1 cellular context compared by ENCODE assay signal in the genomic region with DNA sequence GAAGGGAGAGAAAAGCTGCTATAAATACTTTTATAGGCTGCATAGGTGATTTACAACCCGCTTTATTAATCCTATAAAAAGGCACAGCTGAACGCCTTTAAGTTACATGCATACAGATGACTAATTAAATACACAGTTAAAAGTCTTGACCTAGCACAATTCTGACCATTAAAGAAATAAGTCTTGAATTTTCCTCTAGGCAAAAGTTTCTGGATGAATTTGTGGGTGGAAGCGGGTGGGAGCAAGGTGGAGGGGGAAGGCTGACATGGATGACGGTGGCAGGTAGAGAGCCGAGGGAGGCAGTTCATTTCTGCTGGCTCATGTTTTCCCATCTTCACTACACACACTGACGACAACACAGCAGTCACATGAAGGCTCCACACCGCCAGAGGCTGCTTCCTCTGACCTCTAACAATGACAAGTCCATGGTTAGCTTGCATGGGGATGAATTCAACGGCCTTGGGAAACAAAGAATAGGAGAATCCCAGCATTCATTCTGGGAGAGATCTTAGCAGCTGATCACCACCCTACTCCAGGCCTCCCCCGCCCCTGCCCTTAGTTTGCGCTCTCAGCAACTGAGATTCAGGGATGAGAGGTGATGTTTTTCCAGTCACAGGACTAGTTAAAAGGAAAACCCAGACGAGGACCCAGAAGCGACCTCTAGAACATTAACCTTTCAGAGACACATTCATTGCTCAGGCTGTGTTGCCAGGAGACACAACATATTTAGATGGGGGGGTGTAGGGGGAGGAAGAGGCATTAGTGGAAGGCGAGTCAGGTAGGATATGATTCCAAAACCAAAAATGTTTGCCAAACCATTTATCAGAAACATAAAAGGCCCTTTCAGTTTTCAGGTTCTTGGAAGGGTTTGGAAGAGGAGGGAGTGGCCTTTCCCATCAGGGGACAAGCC.
TF ChIP-seq lines count a peak whose summit lies in the region.

No MANE protein-coding gene starts in this region.

TF ChIP-seq in IMR-90, 13 proteins besides CTCF, POLR2A, EP300 and RAD21 (continued from another document):
- TF ChIP-seq, protein P1, sequence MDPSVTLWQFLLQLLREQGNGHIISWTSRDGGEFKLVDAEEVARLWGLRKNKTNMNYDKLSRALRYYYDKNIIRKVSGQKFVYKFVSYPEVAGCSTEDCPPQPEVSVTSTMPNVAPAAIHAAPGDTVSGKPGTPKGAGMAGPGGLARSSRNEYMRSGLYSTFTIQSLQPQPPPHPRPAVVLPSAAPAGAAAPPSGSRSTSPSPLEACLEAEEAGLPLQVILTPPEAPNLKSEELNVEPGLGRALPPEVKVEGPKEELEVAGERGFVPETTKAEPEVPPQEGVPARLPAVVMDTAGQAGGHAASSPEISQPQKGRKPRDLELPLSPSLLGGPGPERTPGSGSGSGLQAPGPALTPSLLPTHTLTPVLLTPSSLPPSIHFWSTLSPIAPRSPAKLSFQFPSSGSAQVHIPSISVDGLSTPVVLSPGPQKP (IDR thresholded peaks at IDR 0.05; ENCODE audit: borderline replicate concordance, low read depth, low read length): no peak
- TF ChIP-seq RFX5 (IDR thresholded peaks at IDR 0.05; ENCODE audit: low read depth, low read length): no peak
- TF ChIP-seq SMC3 (IDR thresholded peaks at IDR 0.05; ENCODE audit: low read depth, low read length): no peak
- no peak for TF ChIP-seq BHLHE40 (IDR thresholded peaks at IDR 0.05; ENCODE audit: low read depth, low read length)
- TF ChIP-seq, protein P2, sequence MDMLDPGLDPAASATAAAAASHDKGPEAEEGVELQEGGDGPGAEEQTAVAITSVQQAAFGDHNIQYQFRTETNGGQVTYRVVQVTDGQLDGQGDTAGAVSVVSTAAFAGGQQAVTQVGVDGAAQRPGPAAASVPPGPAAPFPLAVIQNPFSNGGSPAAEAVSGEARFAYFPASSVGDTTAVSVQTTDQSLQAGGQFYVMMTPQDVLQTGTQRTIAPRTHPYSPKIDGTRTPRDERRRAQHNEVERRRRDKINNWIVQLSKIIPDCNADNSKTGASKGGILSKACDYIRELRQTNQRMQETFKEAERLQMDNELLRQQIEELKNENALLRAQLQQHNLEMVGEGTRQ (IDR thresholded peaks at IDR 0.05; ENCODE audit: low read depth, low read length): no peak
- TF ChIP-seq MAFK (IDR thresholded peaks at IDR 0.05; ENCODE audit: low read depth, low read length): no peak
- no peak for TF ChIP-seq MAZ (IDR thresholded peaks at IDR 0.05; ENCODE audit: borderline replicate concordance, low read depth, low read length)
TF ChIP-seq in IMR-90: peak in this region for 0.
